10 cellular contexts compared by ENCODE assay signal in genomic region chr5:1106385-1107166, GRCh38. TPM values are rescaled to one million over a fixed set of nuclear protein-coding genes. Genes with fewer than 3 reads are reported as not detected.
A peak's percentile ranks its signal among the peaks of the same experiment; 100 is the strongest.
DNase-seq lines count a peak whose midpoint lies in the region; ATAC-seq and TF ChIP-seq lines count a peak whose summit lies in the region.
"Had no signal": no experiment of that assay in that cellular context is flagged by ENCODE, and none has a peak within 500 bp of the region (broad histone marks: within the 10 kb centered on the region; RNA-seq: fewer than 3 reads in every experiment).

No MANE protein-coding gene starts in this region.

- H3K4me3 ChIP-seq in osteoblast (ENCODE audit: insufficient read depth, low read length) (no peak overlapping the region), HAP-1 (no peak overlapping the region)

- no peaks in the 10 kb centered on the region for H3K79me2 ChIP-seq in osteoblast (ENCODE audit: insufficient read depth, low read length)

- H3K27ac ChIP-seq in KOPT-K1 (ENCODE audit: low read depth, low read length, poor library complexity, severe bottlenecking) (peak overlapping the region; percentile 72), osteoblast (ENCODE audit: low read depth, low read length) (no peak overlapping the region)

- H3K36me3 ChIP-seq in KOPT-K1 (ENCODE audit: insufficient read depth, low read length) (no peaks in the 10 kb centered on the region), osteoblast (ENCODE audit: insufficient read depth, low read length) (no peaks in the 10 kb centered on the region), HAP-1 (replicated peaks) (no peaks in the 10 kb centered on the region)

- H3K27me3 ChIP-seq in osteoblast (ENCODE audit: insufficient read depth, low read length) = no peaks in the 10 kb centered on the region
- no peaks in the 10 kb centered on the region for H3K27me3 ChIP-seq in HAP-1 (ENCODE audit: low read depth)

- peak; percentile 70 for ATAC-seq in activated naive CD8-positive, alpha-beta T cell treated with anti-CD3 and anti-CD28 coated beads, Interleukin-2, amount 50 U/mL, for 24 hours
- ATAC-seq in naive thymus-derived CD8-positive, alpha-beta T cell = peak; percentile 26 to 41

- H4K20me1 ChIP-seq in osteoblast (ENCODE audit: insufficient read depth, low read length) = peaks cover 25% of the 10 kb centered on the region

- H3K36me3 Mint-ChIP-seq in activated naive CD8-positive, alpha-beta T cell treated with anti-CD3 and anti-CD28 coated beads, Interleukin-2, amount 50 U/mL, for 24 hours (ENCODE audit: low read depth) = no peaks in the 10 kb centered on the region
- peaks cover 0 to 2% (median 0%) of the 10 kb centered on the region in 3 donors for H3K36me3 Mint-ChIP-seq in naive thymus-derived CD8-positive, alpha-beta T cell

- H3K4me3 Mint-ChIP-seq in activated naive CD8-positive, alpha-beta T cell treated with anti-CD3 and anti-CD28 coated beads, Interleukin-2, amount 50 U/mL, for 24 hours = peak overlapping the region; percentile 22
- peak overlapping the region; percentile 76 to 93 (median 84) for H3K4me3 Mint-ChIP-seq in naive thymus-derived CD8-positive, alpha-beta T cell

- H3K4me1 Mint-ChIP-seq in activated naive CD8-positive, alpha-beta T cell treated with anti-CD3 and anti-CD28 coated beads, Interleukin-2, amount 50 U/mL, for 24 hours = peaks cover 77% of the 10 kb centered on the region
- peaks cover 41 to 90% (median 76%) of the 10 kb centered on the region in 4 donors for H3K4me1 Mint-ChIP-seq in naive thymus-derived CD8-positive, alpha-beta T cell

- no peaks in the 10 kb centered on the region for H3K9me3 Mint-ChIP-seq in activated naive CD8-positive, alpha-beta T cell treated with anti-CD3 and anti-CD28 coated beads, Interleukin-2, amount 50 U/mL, for 24 hours
- no peaks in the 10 kb centered on the region for H3K9me3 Mint-ChIP-seq in naive thymus-derived CD8-positive, alpha-beta T cell

- H3K9me3 ChIP-seq in KOPT-K1 (ENCODE audit: insufficient read depth, low read length, poor library complexity, severe bottlenecking) = no peaks in the 10 kb centered on the region
- no peaks in the 10 kb centered on the region for H3K9me3 ChIP-seq in osteoblast (ENCODE audit: low read depth, low read length)
- H3K9me3 ChIP-seq in HAP-1 = no peaks in the 10 kb centered on the region

- H3K27ac Mint-ChIP-seq in activated naive CD8-positive, alpha-beta T cell treated with anti-CD3 and anti-CD28 coated beads, Interleukin-2, amount 50 U/mL, for 24 hours = peak overlapping the region; percentile 40
- H3K27ac Mint-ChIP-seq in naive thymus-derived CD8-positive, alpha-beta T cell = peak overlapping the region; percentile 82 to 99 (median 96)

- no peak for TF ChIP-seq CTCF in osteoblast (IDR thresholded peaks at IDR 0.05; ENCODE audit: extremely low read depth, low read depth, low read length)

- POLR2A ChIA-PET in naive thymus-derived CD8-positive, alpha-beta T cell (lab: Charles Lee) = interaction anchor here (0.6 to 1.9 kb wide), 10 partner anchors 11 to 240 kb away, joined by 3 to 16 read pairs (median 4); no protein-coding TSS in a partner anchor

- H3K4me2 ChIP-seq in osteoblast (ENCODE audit: insufficient read depth, low read length) = no peak overlapping the region

- H3K27me3 Mint-ChIP-seq in activated naive CD8-positive, alpha-beta T cell treated with anti-CD3 and anti-CD28 coated beads, Interleukin-2, amount 50 U/mL, for 24 hours = no peaks in the 10 kb centered on the region
- H3K27me3 Mint-ChIP-seq in naive thymus-derived CD8-positive, alpha-beta T cell = no peaks in the 10 kb centered on the region

- H3K4me1 ChIP-seq in osteoblast (ENCODE audit: insufficient read depth, low read length) (peaks cover 4% of the 10 kb centered on the region), HAP-1 (peaks cover 2% of the 10 kb centered on the region; the same call in 1 of the 2 replicates)

- in situ Hi-C loops in HAP-1 (cut with MboI; ENCODE audit: low sequenced_read_pairs) = no loop called here

- H2AFZ ChIP-seq in osteoblast (ENCODE audit: low read length) = no peak overlapping the region

- DNase-seq in CD1c-positive myeloid dendritic cell (ENCODE audit: extremely low spot score) (peak; percentile 71), NCI-H1436 (lab: John Stamatoyannopoulos, UW) (no peak), osteoblast (ENCODE audit: insufficient read length, low spot score, missing footprints) (no peak), kidney glomerular epithelial cell (lab: John Stamatoyannopoulos, UW) (no peak), HAP-1 (ENCODE audit: low spot score in 2 of 2) (no peak)
- DNase-seq in activated naive CD8-positive, alpha-beta T cell treated with anti-CD3 and anti-CD28 coated beads, Interleukin-2, amount 50 U/mL, for 24 hours = peak; percentile 31
- DNase-seq in naive thymus-derived CD8-positive, alpha-beta T cell = peak in 6 of 10 donors; percentile 42 to 61 (median 56)
- DNase-seq: DMS53, NCI-H1930 had no signal

RNA-seq across cellular contexts. Expression of gene SLC12A7, which starts 5.3 kb away (rescaled TPM):
- 10 to 100 TPM; 60.0 to 68.3 TPM for total RNA-seq in naive thymus-derived CD8-positive, alpha-beta T cell
- polyA plus RNA-seq in naive thymus-derived CD8-positive, alpha-beta T cell = 10 to 100 TPM in 1 of 3 donors, 1 to 10 TPM in 2; 7.3 to 25.4 (median 8.5) TPM
- 6.9 and 8.0 TPM in 2 replicates for total RNA-seq in osteoblast

Comparison
In these comparisons a context has a peak if more than half of its experiments do, and no peak if none do; other contexts are left out.
1. DNase-seq: peak in CD1c-positive myeloid dendritic cell (single experiment), activated naive CD8-positive, alpha-beta T cell treated with anti-CD3 and anti-CD28 coated beads, Interleukin-2, amount 50 U/mL, for 24 hours (single experiment) and naive thymus-derived CD8-positive, alpha-beta T cell (6 of 10); none in NCI-H1436 (single experiment), osteoblast (single experiment), kidney glomerular epithelial cell (single experiment) and HAP-1 (0 of 2).